21 cellular contexts compared by ENCODE assay signal in the genomic region with DNA sequence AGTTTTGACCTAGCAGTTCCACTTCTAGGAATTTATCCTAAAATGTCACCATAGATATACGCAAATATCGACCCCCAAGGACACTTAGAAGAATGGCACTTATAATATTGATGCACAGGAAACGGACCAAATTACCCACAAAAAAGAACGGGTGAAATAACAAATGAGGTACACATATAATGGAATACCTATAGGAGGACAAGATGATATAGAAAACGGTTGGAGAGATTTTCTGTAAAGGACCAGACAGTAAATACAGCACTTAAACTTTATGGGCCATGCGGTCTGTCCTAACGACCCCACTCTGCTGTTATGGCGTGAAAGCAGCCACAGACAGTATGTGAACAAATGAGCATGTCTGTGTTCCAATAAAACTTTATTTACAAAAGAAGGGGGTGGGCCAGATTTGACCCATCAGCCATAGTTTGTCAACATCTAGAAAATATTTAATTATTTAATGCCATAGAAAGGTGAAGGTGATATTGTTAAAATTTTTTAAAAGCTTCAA. TPM values are rescaled to one million over a fixed set of nuclear protein-coding genes. Genes with fewer than 3 reads are reported as not detected.
A peak's percentile ranks its signal among the peaks of the same experiment; 100 is the strongest.
DNase-seq lines count a peak whose midpoint lies in the region; ATAC-seq, FAIRE-seq and TF ChIP-seq lines count a peak whose summit lies in the region.
"Had no signal": no experiment of that assay in that cellular context is flagged by ENCODE, and none has a peak within 500 bp of the region (broad histone marks: within the 10 kb centered on the region; RNA-seq: fewer than 3 reads in every experiment).

No MANE protein-coding gene starts in this region.

- no peak overlapping the region for H3K9ac ChIP-seq in HepG2 (ENCODE audit: insufficient read depth, low read depth, low read length)

- no TSS peak for BruUV-seq in HepG2 (replicated peaks; lab: Mats Ljungman, UMichigan)
- no TSS peak for BruUV-seq in PC-9 (replicated peaks; lab: Mats Ljungman, UMichigan)

- TF ChIP-seq RAD21 in HepG2 (CRISPR knock-in tag; IDR thresholded peaks at IDR 0.05) = no peak

- ATAC-seq in HepG2 = no peak
- ATAC-seq in right lobe of liver = no peak
- ATAC-seq in activated naive CD8-positive, alpha-beta T cell treated with anti-CD3 and anti-CD28 coated beads, Interleukin-2, amount 10 ng/mL, durations not matched to agents 7 days and 5 days (ENCODE audit: low read depth) = peak; percentile 7
- peak; percentile 58 for ATAC-seq in stimulated activated naive CD8-positive, alpha-beta T cell treated with anti-CD3 and anti-CD28 coated beads, Interleukin-15, amount 100 ng/mL, for 72 hours
- ATAC-seq in HG03469 (IDR thresholded peaks at IDR 0.05; ENCODE audit: unreplicated experiment) = no peak
- ATAC-seq: left lobe of liver, mucosa of descending colon had no signal

- H3K27me3 ChIP-seq in HepG2 (ENCODE audit: control insufficient read depth in 1 of 2, insufficient read depth in 2 of 2, low read length in 2 of 2) (no peaks in the 10 kb centered on the region; a peak in 1 of 5 replicates), right lobe of liver (no peaks in the 10 kb centered on the region), PC-9 (ENCODE audit: insufficient read depth, low read depth) (no peaks in the 10 kb centered on the region)

- H3K4me3 ChIP-seq in HepG2 (replicated peaks in 1 of 3; ENCODE audit: insufficient read depth in 1 of 3, low read depth in 2 of 3, low read length in 3 of 3) (no peak overlapping the region), right lobe of liver (no peak overlapping the region), foreskin fibroblast (ENCODE audit: low read depth in 1 of 2, low read length in 2 of 2) (no peak overlapping the region), PC-9 (no peak overlapping the region)
- H3K4me3 ChIP-seq: mucosa of descending colon, thoracic aorta had no signal

- peaks cover 10% of the 10 kb centered on the region for H3K36me3 Mint-ChIP-seq in activated naive CD8-positive, alpha-beta T cell treated with anti-CD3 and anti-CD28 coated beads, Interleukin-2, amount 10 ng/mL, durations not matched to agents 7 days and 5 days

- no peaks in the 10 kb centered on the region for H3K9me3 Mint-ChIP-seq in activated naive CD8-positive, alpha-beta T cell treated with anti-CD3 and anti-CD28 coated beads, Interleukin-2, amount 10 ng/mL, durations not matched to agents 7 days and 5 days
- no peaks in the 10 kb centered on the region for H3K9me3 Mint-ChIP-seq in stimulated activated naive CD8-positive, alpha-beta T cell treated with anti-CD3 and anti-CD28 coated beads, Interleukin-15, amount 100 ng/mL, for 72 hours

- CTCF ChIA-PET in HepG2 (lab: Yijun Ruan, JAX; ENCODE audit: low intra/inter-chr PET ratio, low total read pairs) (no interaction called here), PC-9 (lab: Charles Lee) (no interaction called here)

- FAIRE-seq in HepG2 (lab: Jason Lieb, UNC) = no peak
- FAIRE-seq: colon, endometrium had no signal

- H3F3A ChIP-seq in PC-9 (ENCODE audit: insufficient read depth, low read depth) = no peaks in the 10 kb centered on the region

- H3K9me3 ChIP-seq in HepG2 (ENCODE audit: low read length) = no peaks in the 10 kb centered on the region
- H3K9me3 ChIP-seq in right lobe of liver = no peaks in the 10 kb centered on the region
- no peaks in the 10 kb centered on the region for H3K9me3 ChIP-seq in PC-9 (ENCODE audit: insufficient read depth, low read depth)
- H3K9me3 ChIP-seq: mucosa of descending colon, thoracic aorta had no signal

- WGBS in HepG2 (ENCODE audit: low lambda C conversion rate) = 54% methylated on average over 8 of the region's 8 CpGs
- 55% methylated on average over 8 of the region's 8 CpGs for WGBS in right lobe of liver (ENCODE audit: insufficient coverage, low coverage, low lambda C conversion rate, missing lambda C conversion rate)

- intact Hi-C loops in HepG2 (cut with micrococcal nuclease; ENCODE audit: unreplicated experiment) (no loop called here), right lobe of liver (cut with DNase I) (no loop called here), PC-9 (cut with micrococcal nuclease; ENCODE audit: unreplicated experiment) (no loop called here)

- H3K9me2 ChIP-seq in PC-9 (ENCODE audit: insufficient read depth) = no peaks in the 10 kb centered on the region

- no peak for DNase-seq in HepG2 (ENCODE audit: low spot score)
- DNase-seq in right lobe of liver = no peak
- peak; percentile 27 to 73 for DNase-seq in NCI-H526 (lab: John Stamatoyannopoulos, UW)
- DNase-seq in activated naive CD8-positive, alpha-beta T cell treated with anti-CD3 and anti-CD28 coated beads, Interleukin-2, amount 10 ng/mL, durations not matched to agents 7 days and 5 days = no peak
- DNase-seq in stimulated activated naive CD8-positive, alpha-beta T cell treated with anti-CD3 and anti-CD28 coated beads, Interleukin-15, amount 100 ng/mL, for 72 hours = peak in 1 of 2 donors; percentile 35
- DNase-seq in foreskin fibroblast = no peak
- DNase-seq in PC-9 = no peak
- DNase-seq: AML-193; DMS79; NCI-H1048; NCI-H82; stimulated activated CD4-positive, alpha-beta T cell treated with anti-CD3 and anti-CD28 coated beads, Interleukin-2, amount 100 ng/mL, for 24 hours had no signal

- H3K36me3 ChIP-seq in HepG2 (replicated peaks in 1 of 2; ENCODE audit: control insufficient read depth in 1 of 2, insufficient read depth in 2 of 2, low read length in 2 of 2) (no peaks in the 10 kb centered on the region), right lobe of liver (no peaks in the 10 kb centered on the region), PC-9 (ENCODE audit: low read depth) (no peaks in the 10 kb centered on the region)
- H3K36me3 ChIP-seq: thoracic aorta had no signal

- H3K27ac ChIP-seq in HepG2 (ENCODE audit: extremely low read length, insufficient read depth, low read length) = no peak overlapping the region
- H3K27ac ChIP-seq in right lobe of liver = no peak overlapping the region
- no peak overlapping the region for H3K27ac ChIP-seq in PC-9
- H3K27ac ChIP-seq: thoracic aorta had no signal

- H3K4me3 Mint-ChIP-seq in activated naive CD8-positive, alpha-beta T cell treated with anti-CD3 and anti-CD28 coated beads, Interleukin-2, amount 10 ng/mL, durations not matched to agents 7 days and 5 days = peak overlapping the region; percentile 71
- H3K4me3 Mint-ChIP-seq in stimulated activated naive CD8-positive, alpha-beta T cell treated with anti-CD3 and anti-CD28 coated beads, Interleukin-15, amount 100 ng/mL, for 72 hours = peak overlapping the region; percentile 61 to 64

- peaks cover 57% of the 10 kb centered on the region for H3K4me1 ChIP-seq in HepG2 (ENCODE audit: insufficient read depth, low read length)
- H3K4me1 ChIP-seq in right lobe of liver = no peaks in the 10 kb centered on the region
- peaks cover 31% of the 10 kb centered on the region for H3K4me1 ChIP-seq in PC-9 (replicated peaks; ENCODE audit: insufficient read depth)

- no peaks in the 10 kb centered on the region for H3K27me3 Mint-ChIP-seq in activated naive CD8-positive, alpha-beta T cell treated with anti-CD3 and anti-CD28 coated beads, Interleukin-2, amount 10 ng/mL, durations not matched to agents 7 days and 5 days
- H3K27me3 Mint-ChIP-seq in stimulated activated naive CD8-positive, alpha-beta T cell treated with anti-CD3 and anti-CD28 coated beads, Interleukin-15, amount 100 ng/mL, for 72 hours = no peaks in the 10 kb centered on the region

- H3K79me2 ChIP-seq in HepG2 (ENCODE audit: insufficient read depth, low read length) (no peaks in the 10 kb centered on the region), PC-9 (ENCODE audit: low read depth) (no peaks in the 10 kb centered on the region)

- POLR2A ChIA-PET in HepG2 (lab: Yijun Ruan, JAX) (no interaction called here), PC-9 (lab: Charles Lee; ENCODE audit: unreplicated experiment) (no interaction called here)
- POLR2A ChIA-PET in activated naive CD8-positive, alpha-beta T cell treated with anti-CD3 and anti-CD28 coated beads, Interleukin-2, amount 10 ng/mL, durations not matched to agents 7 days and 5 days (lab: Charles Lee) = interaction anchor here (0.9 to 3.3 kb wide), 5 partner anchors 10 to 49 kb away, joined by 3 to 53 read pairs (median 4); a partner anchor contains a TSS

- no peak overlapping the region for H2AFZ ChIP-seq in HepG2 (ENCODE audit: low read length)
- no peak overlapping the region for H2AFZ ChIP-seq in PC-9

- H4K20me1 ChIP-seq in HepG2 (ENCODE audit: insufficient read depth, low read length) = no peaks in the 10 kb centered on the region
- H4K20me1 ChIP-seq in PC-9 (ENCODE audit: insufficient read depth) = no peaks in the 10 kb centered on the region

- H3K27ac Mint-ChIP-seq in activated naive CD8-positive, alpha-beta T cell treated with anti-CD3 and anti-CD28 coated beads, Interleukin-2, amount 10 ng/mL, durations not matched to agents 7 days and 5 days = peak overlapping the region; percentile 85
- H3K27ac Mint-ChIP-seq in stimulated activated naive CD8-positive, alpha-beta T cell treated with anti-CD3 and anti-CD28 coated beads, Interleukin-15, amount 100 ng/mL, for 72 hours = peak overlapping the region; percentile 9 to 66

- no peak overlapping the region; the same call in 1 of the 2 replicates for H3K4me2 ChIP-seq in HepG2 (ENCODE audit: low read depth, low read length)
- H3K4me2 ChIP-seq in PC-9 = no peak overlapping the region

- peaks cover 49% of the 10 kb centered on the region for H3K4me1 Mint-ChIP-seq in activated naive CD8-positive, alpha-beta T cell treated with anti-CD3 and anti-CD28 coated beads, Interleukin-2, amount 10 ng/mL, durations not matched to agents 7 days and 5 days
- peaks cover 91% of the 10 kb centered on the region for H3K4me1 Mint-ChIP-seq in stimulated activated naive CD8-positive, alpha-beta T cell treated with anti-CD3 and anti-CD28 coated beads, Interleukin-15, amount 100 ng/mL, for 72 hours

- TF ChIP-seq EP300 in HepG2 (IDR thresholded peaks at IDR 0.05; ENCODE audit: low read depth in 2 of 2, low read length in 2 of 2) (no peak), HepG2 (CRISPR knock-in tag; IDR thresholded peaks at IDR 0.05; ENCODE audit: borderline replicate concordance) (no peak)

- TF ChIP-seq CTCF in HepG2 (CRISPR knock-in tag; IDR thresholded peaks at IDR 0.05) = no peak
- TF ChIP-seq CTCF in right lobe of liver (IDR thresholded peaks at IDR 0.05) = no peak
- TF ChIP-seq CTCF in foreskin fibroblast (IDR thresholded peaks at IDR 0.05; ENCODE audit: low read depth, low read length) = no peak
- TF ChIP-seq CTCF in PC-9 (conservative IDR thresholded peaks at IDR 0.05) = no peak

- no peak for TF ChIP-seq POLR2A in HepG2 (IDR thresholded peaks at IDR 0.05; ENCODE audit: insufficient read depth in 1 of 2, low read depth in 2 of 2, low read length in 2 of 2)
- no peak for TF ChIP-seq POLR2A in right lobe of liver (IDR thresholded peaks at IDR 0.05)

- in situ Hi-C loops in HepG2 (cut with HindIII; ENCODE audit: extremely low pct_ligation_motif_present, low pct_unique_long_range_greater_than_20kb) = no loop called here

RNA-seq across cellular contexts. Expression of a gene that starts 2.4 kb away (rescaled TPM):
- total RNA-seq in HepG2 (2016; rRNA removed; fragmentation: Illumina TruSeq; extraction: Trizol) (2.8 and 3.5 TPM in 2 replicates), right lobe of liver (under 1 TPM; 0.22 to 0.97 (median 0.71) TPM), PC-9 (2021) (4.3 and 8.6 TPM in 2 replicates)
- 3.0 and 3.4 TPM in 2 replicates for total RNA-seq in HepG2 (2016; cell fraction: cytosol; rRNA removed; fragmentation: Illumina TruSeq; extraction: Trizol; ENCODE audit: low read depth)
- 3.4 and 4.2 TPM in 2 replicates for total RNA-seq in HepG2 (2016; cell fraction: insoluble cytoplasmic fraction; rRNA removed; fragmentation: Illumina TruSeq; extraction: Trizol)
- 4.9 and 6.4 TPM in 2 replicates for total RNA-seq in HepG2 (2016; cell fraction: membrane; rRNA removed; fragmentation: Illumina TruSeq; extraction: Trizol)
- 2.5 and 3.0 TPM in 2 replicates for total RNA-seq in HepG2 (2016; cell fraction: nucleus; rRNA removed; fragmentation: Illumina TruSeq; extraction: Trizol)
- 16.9 and 17.8 TPM in 2 replicates for polyA plus RNA-seq in HepG2 (2011; rRNA removed)
- polyA plus RNA-seq in HepG2 (2011; cell fraction: cytosol; rRNA removed) = 14.6 and 15.1 TPM in 2 replicates
- polyA plus RNA-seq in HepG2 (2011; cell fraction: nucleus; rRNA removed) = 14.6 and 14.7 TPM in 2 replicates
- 3.3 and 13.6 TPM in 2 replicates for polyA plus RNA-seq in HepG2 (2012)
- polyA plus RNA-seq in HepG2 (2016; cell fraction: cytosol; fragmentation: Illumina TruSeq; extraction: Trizol; ENCODE audit: low read depth) = 3.5 and 4.6 TPM in 2 replicates
- polyA plus RNA-seq in HepG2 (2016; cell fraction: insoluble cytoplasmic fraction; fragmentation: Illumina TruSeq; extraction: Trizol; ENCODE audit: low read depth) = 4.4 and 4.5 TPM in 2 replicates
- 4.1 and 5.4 TPM in 2 replicates for polyA plus RNA-seq in HepG2 (2016; cell fraction: membrane; fragmentation: Illumina TruSeq; extraction: Trizol; ENCODE audit: low read depth)
- 2.8 and 4.3 TPM in 2 replicates for polyA plus RNA-seq in HepG2 (2016; cell fraction: nucleus; fragmentation: Illumina TruSeq; extraction: Trizol; ENCODE audit: insufficient read depth, low read depth)
- polyA minus RNA-seq in HepG2 (2011; rRNA and poly(A)+ RNA removed; ENCODE audit: low replicate concordance) = 16.7 and 58.0 TPM in 2 replicates
- polyA minus RNA-seq in HepG2 (2011; cell fraction: cytosol; rRNA and poly(A)+ RNA removed) = 4.6 and 6.1 TPM in 2 replicates
- 7.6 and 14.0 TPM in 2 replicates for polyA minus RNA-seq in HepG2 (2011; cell fraction: nucleus; rRNA and poly(A)+ RNA removed)
- total RNA-seq in activated naive CD8-positive, alpha-beta T cell treated with anti-CD3 and anti-CD28 coated beads, Interleukin-2, amount 10 ng/mL, durations not matched to agents 7 days and 5 days = 10 to 100 TPM in 1 of 2 experiments, 1 to 10 TPM in 1; 7.8 to 10.7 TPM
- total RNA-seq: fibroblast of villous mesenchyme, thoracic aorta had no signal

RNA-seq across cellular contexts. Expression of a gene that starts 10.2 kb away (rescaled TPM):
- total RNA-seq in HepG2 (2016; rRNA removed; fragmentation: Illumina TruSeq; extraction: Trizol) (not detected in 2 replicates), right lobe of liver (under 1 TPM; 0.12 to 0.50 (median 0.15) TPM), PC-9 (2021) (not detected in 2 replicates)
- not detected in 2 replicates for total RNA-seq in HepG2 (2016; cell fraction: cytosol; rRNA removed; fragmentation: Illumina TruSeq; extraction: Trizol; ENCODE audit: low read depth)
- not detected in 2 replicates for total RNA-seq in HepG2 (2016; cell fraction: insoluble cytoplasmic fraction; rRNA removed; fragmentation: Illumina TruSeq; extraction: Trizol)
- total RNA-seq in HepG2 (2016; cell fraction: membrane; rRNA removed; fragmentation: Illumina TruSeq; extraction: Trizol) = not detected in 2 replicates
- total RNA-seq in HepG2 (2016; cell fraction: nucleus; rRNA removed; fragmentation: Illumina TruSeq; extraction: Trizol) = not detected in 2 replicates
- polyA plus RNA-seq in HepG2 (2011; rRNA removed) = 0.03 TPM in 1 of 2 replicates, not detected in the other
- polyA plus RNA-seq in HepG2 (2011; cell fraction: cytosol; rRNA removed) = not detected in 2 replicates
- polyA plus RNA-seq in HepG2 (2011; cell fraction: nucleus; rRNA removed) = 0.14 TPM in 1 of 2 replicates, not detected in the other
- not detected in 2 replicates for polyA plus RNA-seq in HepG2 (2012)
- polyA plus RNA-seq in HepG2 (2016; cell fraction: cytosol; fragmentation: Illumina TruSeq; extraction: Trizol; ENCODE audit: low read depth) = not detected in 2 replicates
- not detected in 2 replicates for polyA plus RNA-seq in HepG2 (2016; cell fraction: insoluble cytoplasmic fraction; fragmentation: Illumina TruSeq; extraction: Trizol; ENCODE audit: low read depth)
- not detected in 2 replicates for polyA plus RNA-seq in HepG2 (2016; cell fraction: membrane; fragmentation: Illumina TruSeq; extraction: Trizol; ENCODE audit: low read depth)
- not detected in 2 replicates for polyA plus RNA-seq in HepG2 (2016; cell fraction: nucleus; fragmentation: Illumina TruSeq; extraction: Trizol; ENCODE audit: insufficient read depth, low read depth)
- 0.05 and 0.24 TPM in 2 replicates for polyA minus RNA-seq in HepG2 (2011; rRNA and poly(A)+ RNA removed; ENCODE audit: low replicate concordance)
- not detected in 2 replicates for polyA minus RNA-seq in HepG2 (2011; cell fraction: cytosol; rRNA and poly(A)+ RNA removed)
- polyA minus RNA-seq in HepG2 (2011; cell fraction: nucleus; rRNA and poly(A)+ RNA removed) = not detected in 2 replicates
- total RNA-seq in activated naive CD8-positive, alpha-beta T cell treated with anti-CD3 and anti-CD28 coated beads, Interleukin-2, amount 10 ng/mL, durations not matched to agents 7 days and 5 days = 10 to 100 TPM; 77.8 to 80.2 TPM
- total RNA-seq: fibroblast of villous mesenchyme had no signal

RNA-seq across cellular contexts. Expression of a gene that starts 27.2 kb away (rescaled TPM):
- 0.24 TPM in 1 of 2 replicates, not detected in the other for total RNA-seq in HepG2 (2016; rRNA removed; fragmentation: Illumina TruSeq; extraction: Trizol)
- total RNA-seq in HepG2 (2016; cell fraction: cytosol; rRNA removed; fragmentation: Illumina TruSeq; extraction: Trizol; ENCODE audit: low read depth) = 0.61 and 1.5 TPM in 2 replicates
- total RNA-seq in HepG2 (2016; cell fraction: insoluble cytoplasmic fraction; rRNA removed; fragmentation: Illumina TruSeq; extraction: Trizol) = 0.32 and 0.42 TPM in 2 replicates
- 0.40 TPM in 1 of 2 replicates, not detected in the other for total RNA-seq in HepG2 (2016; cell fraction: membrane; rRNA removed; fragmentation: Illumina TruSeq; extraction: Trizol)
- 1.5 TPM in 1 of 2 replicates, not detected in the other for total RNA-seq in HepG2 (2016; cell fraction: nucleus; rRNA removed; fragmentation: Illumina TruSeq; extraction: Trizol)
- polyA plus RNA-seq in HepG2 (2011; rRNA removed) = 19.4 and 47.1 TPM in 2 replicates
- 45.3 and 80.6 TPM in 2 replicates for polyA plus RNA-seq in HepG2 (2011; cell fraction: cytosol; rRNA removed)
- 4.4 and 17.6 TPM in 2 replicates for polyA plus RNA-seq in HepG2 (2011; cell fraction: nucleus; rRNA removed)
- polyA plus RNA-seq in HepG2 (2012) = 19.3 and 58.1 TPM in 2 replicates
- 0.68 TPM in 2 replicates for polyA plus RNA-seq in HepG2 (2016; cell fraction: cytosol; fragmentation: Illumina TruSeq; extraction: Trizol; ENCODE audit: low read depth)
- polyA plus RNA-seq in HepG2 (2016; cell fraction: insoluble cytoplasmic fraction; fragmentation: Illumina TruSeq; extraction: Trizol; ENCODE audit: low read depth) = 0.52 TPM in 1 of 2 replicates, not detected in the other
- not detected in 2 replicates for polyA plus RNA-seq in HepG2 (2016; cell fraction: membrane; fragmentation: Illumina TruSeq; extraction: Trizol; ENCODE audit: low read depth)
- polyA plus RNA-seq in HepG2 (2016; cell fraction: nucleus; fragmentation: Illumina TruSeq; extraction: Trizol; ENCODE audit: insufficient read depth, low read depth) = 2.2 TPM in 1 of 2 replicates, not detected in the other
- 9.8 and 15.5 TPM in 2 replicates for polyA minus RNA-seq in HepG2 (2011; rRNA and poly(A)+ RNA removed; ENCODE audit: low replicate concordance)
- polyA minus RNA-seq in HepG2 (2011; cell fraction: cytosol; rRNA and poly(A)+ RNA removed) = 9.1 and 13.9 TPM in 2 replicates
- polyA minus RNA-seq in HepG2 (2011; cell fraction: nucleus; rRNA and poly(A)+ RNA removed) = 1.3 and 4.1 TPM in 2 replicates
- total RNA-seq in right lobe of liver = not detected
- not detected for total RNA-seq in activated naive CD8-positive, alpha-beta T cell treated with anti-CD3 and anti-CD28 coated beads, Interleukin-2, amount 10 ng/mL, durations not matched to agents 7 days and 5 days
- total RNA-seq in PC-9 (2021) = 2.2 and 5.7 TPM in 2 replicates
- total RNA-seq: aorta, fibroblast of villous mesenchyme, omental fat pad had no signal

RNA-seq across cellular contexts. Expression of a gene that starts 42.7 kb away (rescaled TPM):
- not detected in 2 replicates for total RNA-seq in HepG2 (2016; rRNA removed; fragmentation: Illumina TruSeq; extraction: Trizol)
- not detected in 2 replicates for total RNA-seq in HepG2 (2016; cell fraction: cytosol; rRNA removed; fragmentation: Illumina TruSeq; extraction: Trizol; ENCODE audit: low read depth)
- not detected in 2 replicates for total RNA-seq in HepG2 (2016; cell fraction: insoluble cytoplasmic fraction; rRNA removed; fragmentation: Illumina TruSeq; extraction: Trizol)
- total RNA-seq in HepG2 (2016; cell fraction: membrane; rRNA removed; fragmentation: Illumina TruSeq; extraction: Trizol) = not detected in 2 replicates
- total RNA-seq in HepG2 (2016; cell fraction: nucleus; rRNA removed; fragmentation: Illumina TruSeq; extraction: Trizol) = not detected in 2 replicates
- polyA plus RNA-seq in HepG2 (2011; rRNA removed) = 1.5 and 1.6 TPM in 2 replicates
- polyA plus RNA-seq in HepG2 (2011; cell fraction: cytosol; rRNA removed) = 0.50 and 1.2 TPM in 2 replicates
- polyA plus RNA-seq in HepG2 (2011; cell fraction: nucleus; rRNA removed) = 0.58 and 0.73 TPM in 2 replicates
- polyA plus RNA-seq in HepG2 (2012) = 0.23 and 0.47 TPM in 2 replicates
- polyA plus RNA-seq in HepG2 (2016; cell fraction: cytosol; fragmentation: Illumina TruSeq; extraction: Trizol; ENCODE audit: low read depth) = not detected in 2 replicates
- not detected in 2 replicates for polyA plus RNA-seq in HepG2 (2016; cell fraction: insoluble cytoplasmic fraction; fragmentation: Illumina TruSeq; extraction: Trizol; ENCODE audit: low read depth)
- polyA plus RNA-seq in HepG2 (2016; cell fraction: membrane; fragmentation: Illumina TruSeq; extraction: Trizol; ENCODE audit: low read depth) = not detected in 2 replicates
- not detected in 2 replicates for polyA plus RNA-seq in HepG2 (2016; cell fraction: nucleus; fragmentation: Illumina TruSeq; extraction: Trizol; ENCODE audit: insufficient read depth, low read depth)
- 0.91 TPM in 1 of 2 replicates, not detected in the other for polyA minus RNA-seq in HepG2 (2011; rRNA and poly(A)+ RNA removed; ENCODE audit: low replicate concordance)
- not detected in 2 replicates for polyA minus RNA-seq in HepG2 (2011; cell fraction: cytosol; rRNA and poly(A)+ RNA removed)
- polyA minus RNA-seq in HepG2 (2011; cell fraction: nucleus; rRNA and poly(A)+ RNA removed) = not detected in 2 replicates
- total RNA-seq in right lobe of liver = under 1 TPM in 4 of 6 experiments, not detected in 2; 0.29 to 0.61 (median 0.49) TPM
- not detected for total RNA-seq in activated naive CD8-positive, alpha-beta T cell treated with anti-CD3 and anti-CD28 coated beads, Interleukin-2, amount 10 ng/mL, durations not matched to agents 7 days and 5 days
- 0.52 TPM in 1 of 2 replicates, not detected in the other for total RNA-seq in PC-9 (2021)
- total RNA-seq: aorta, fibroblast of villous mesenchyme, omental fat pad had no signal

Comparison
In these comparisons a context has a peak if more than half of its experiments do, and no peak if none do; other contexts are left out.
1. ATAC-seq: peak in activated naive CD8-positive, alpha-beta T cell treated with anti-CD3 and anti-CD28 coated beads, Interleukin-2, amount 10 ng/mL, durations not matched to agents 7 days and 5 days (single experiment) and stimulated activated naive CD8-positive, alpha-beta T cell treated with anti-CD3 and anti-CD28 coated beads, Interleukin-15, amount 100 ng/mL, for 72 hours (single experiment); none in HepG2 (single experiment), right lobe of liver (0 of 4) and HG03469 (single experiment).
2. DNase-seq: peak in NCI-H526 (2 of 2); none in HepG2 (single experiment), right lobe of liver (0 of 3), activated naive CD8-positive, alpha-beta T cell treated with anti-CD3 and anti-CD28 coated beads, Interleukin-2, amount 10 ng/mL, durations not matched to agents 7 days and 5 days (single experiment), foreskin fibroblast (0 of 2) and PC-9 (0 of 2).
3. RNA of a gene that starts 10.2 kb away (total RNA-seq): 77.8 to 80.2 TPM in activated naive CD8-positive, alpha-beta T cell treated with anti-CD3 and anti-CD28 coated beads, Interleukin-2, amount 10 ng/mL, durations not matched to agents 7 days and 5 days; 0.12 to 0.50 TPM in right lobe of liver, not detected in HepG2 and not detected in PC-9; every median in the first group is over 10 times any median in the second.